Comparison of ENCODE assay signal across 1 cellular context in the genomic region with DNA sequence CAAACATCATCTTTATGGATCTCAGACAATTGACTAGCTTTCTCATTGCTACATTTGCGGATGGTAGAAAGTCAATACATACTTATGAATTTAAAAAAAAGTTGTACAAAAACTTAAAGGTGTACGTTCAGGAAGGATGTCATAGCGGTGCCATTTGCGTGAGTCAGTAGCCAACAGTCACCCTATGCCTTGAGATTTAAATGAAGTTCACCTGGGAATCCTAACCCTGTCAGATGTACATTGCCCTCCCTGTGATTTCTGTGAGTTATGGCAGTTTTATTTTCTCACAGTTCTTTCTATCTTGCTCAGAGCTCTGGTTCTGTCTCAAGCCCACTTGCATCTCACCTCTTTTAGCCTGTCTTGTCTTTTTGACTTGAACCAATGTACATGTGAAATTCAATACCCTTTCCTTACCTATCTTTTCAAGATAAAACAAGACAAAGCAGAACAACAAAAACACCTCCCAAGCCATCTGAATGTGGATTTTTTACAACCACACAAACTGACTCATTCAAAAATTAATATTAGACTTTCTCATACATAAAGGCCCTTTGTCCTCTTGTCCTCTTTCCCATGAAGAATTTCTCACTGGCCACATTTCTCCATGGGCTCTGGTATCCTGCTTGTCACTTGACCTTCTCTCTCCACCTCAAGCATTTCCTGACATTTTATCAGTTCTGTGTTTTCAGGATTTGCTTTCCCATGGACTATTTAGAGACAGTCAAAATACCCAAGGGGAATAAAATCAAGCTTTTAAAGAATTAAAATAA.
TF ChIP-seq lines count a peak whose summit lies in the region.

No MANE protein-coding gene starts in this region.

TF ChIP-seq in HepG2, 621 proteins besides CTCF, POLR2A, EP300 and RAD21:
- TF ChIP-seq FOXA1 (IDR thresholded peaks at IDR 0.05) (no peak), FOXA1 (CRISPR knock-in tag; IDR thresholded peaks at IDR 0.05) (no peak), AGO2 (optimal IDR thresholded peaks at IDR 0.05; ENCODE audit: low read depth, low read length) (no peak), ZNF7 (CRISPR knock-in tag; IDR thresholded peaks at IDR 0.05) (no peak), PRDM10 (CRISPR knock-in tag; IDR thresholded peaks at IDR 0.05; ENCODE audit: low read depth) (no peak), SOX5 (CRISPR knock-in tag; IDR thresholded peaks at IDR 0.05; ENCODE audit: borderline replicate concordance) (no peak), AHDC1 (CRISPR knock-in tag; IDR thresholded peaks at IDR 0.05; ENCODE audit: borderline replicate concordance) (no peak), CBX2 (IDR thresholded peaks at IDR 0.05; ENCODE audit: low read depth, low read length) (no peak), CBX2 (CRISPR knock-in tag; IDR thresholded peaks at IDR 0.05; ENCODE audit: low read depth) (no peak), KLF6 (CRISPR knock-in tag; IDR thresholded peaks at IDR 0.05) (no peak), ZNF740 (CRISPR knock-in tag; IDR thresholded peaks at IDR 0.05) (no peak), ZNF10 (CRISPR knock-in tag; IDR thresholded peaks at IDR 0.05; ENCODE audit: borderline replicate concordance, low read depth) (no peak)
- TF ChIP-seq, protein P1, sequence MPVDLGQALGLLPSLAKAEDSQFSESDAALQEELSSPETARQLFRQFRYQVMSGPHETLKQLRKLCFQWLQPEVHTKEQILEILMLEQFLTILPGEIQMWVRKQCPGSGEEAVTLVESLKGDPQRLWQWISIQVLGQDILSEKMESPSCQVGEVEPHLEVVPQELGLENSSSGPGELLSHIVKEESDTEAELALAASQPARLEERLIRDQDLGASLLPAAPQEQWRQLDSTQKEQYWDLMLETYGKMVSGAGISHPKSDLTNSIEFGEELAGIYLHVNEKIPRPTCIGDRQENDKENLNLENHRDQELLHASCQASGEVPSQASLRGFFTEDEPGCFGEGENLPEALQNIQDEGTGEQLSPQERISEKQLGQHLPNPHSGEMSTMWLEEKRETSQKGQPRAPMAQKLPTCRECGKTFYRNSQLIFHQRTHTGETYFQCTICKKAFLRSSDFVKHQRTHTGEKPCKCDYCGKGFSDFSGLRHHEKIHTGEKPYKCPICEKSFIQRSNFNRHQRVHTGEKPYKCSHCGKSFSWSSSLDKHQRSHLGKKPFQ (CRISPR knock-in tag; IDR thresholded peaks at IDR 0.05; ENCODE audit: insufficient replicate concordance), result no peak
- TF ChIP-seq, protein P2, sequence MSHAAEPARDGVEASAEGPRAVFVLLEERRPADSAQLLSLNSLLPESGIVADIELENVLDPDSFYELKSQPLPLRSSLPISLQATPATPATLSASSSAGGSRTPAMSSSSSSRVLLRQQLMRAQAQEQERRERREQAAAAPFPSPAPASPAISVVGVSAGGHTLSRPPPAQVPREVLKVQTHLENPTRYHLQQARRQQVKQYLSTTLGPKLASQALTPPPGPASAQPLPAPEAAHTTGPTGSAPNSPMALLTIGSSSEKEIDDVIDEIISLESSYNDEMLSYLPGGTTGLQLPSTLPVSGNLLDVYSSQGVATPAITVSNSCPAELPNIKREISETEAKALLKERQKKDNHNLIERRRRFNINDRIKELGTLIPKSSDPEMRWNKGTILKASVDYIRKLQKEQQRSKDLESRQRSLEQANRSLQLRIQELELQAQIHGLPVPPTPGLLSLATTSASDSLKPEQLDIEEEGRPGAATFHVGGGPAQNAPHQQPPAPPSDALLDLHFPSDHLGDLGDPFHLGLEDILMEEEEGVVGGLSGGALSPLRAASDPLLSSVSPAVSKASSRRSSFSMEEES (CRISPR knock-in tag; IDR thresholded peaks at IDR 0.05), result no peak
